In the genomic region with DNA sequence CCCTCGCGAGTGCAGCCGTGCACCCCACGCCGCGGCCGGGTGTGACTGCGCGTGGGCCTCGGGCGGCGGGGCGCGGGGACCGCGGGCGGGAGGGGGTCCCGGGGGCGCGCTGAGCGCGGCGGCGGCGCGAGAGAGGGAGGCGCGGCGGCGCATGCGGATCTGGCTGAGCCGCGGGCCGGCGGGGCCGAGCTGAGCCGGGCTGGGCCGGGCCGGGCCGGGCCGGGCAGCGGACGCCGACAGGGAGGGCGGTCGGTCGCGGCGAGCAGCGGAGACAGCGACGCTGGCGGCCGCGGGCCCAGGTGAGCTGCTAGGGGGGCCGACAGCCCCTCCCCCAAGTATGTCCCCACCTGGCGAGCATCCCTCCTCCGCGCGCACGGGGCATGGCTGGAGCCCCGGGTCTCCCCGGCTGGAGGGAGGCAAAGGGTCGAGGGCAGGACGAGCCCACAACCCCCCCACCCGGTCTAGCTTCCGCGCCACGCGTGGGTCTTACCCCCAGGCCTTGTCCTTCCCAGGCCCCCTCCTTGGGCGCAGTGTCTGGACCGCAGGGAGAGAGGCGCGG, we compare ENCODE assay signal across 9 cellular contexts. TPM values are rescaled to one million over a fixed set of nuclear protein-coding genes. Genes with fewer than 3 reads are reported as not detected.
DNase-seq lines count a peak whose midpoint lies in the region; ATAC-seq and TF ChIP-seq lines count a peak whose summit lies in the region.
"Had no signal": no experiment of that assay in that cellular context is flagged by ENCODE, and none has a peak within 500 bp of the region (broad histone marks: within the 10 kb centered on the region; RNA-seq: fewer than 3 reads in every experiment).

No MANE protein-coding gene starts in this region.

- H3K79me1 ChIP-seq in trophoblast cell (ENCODE audit: low read length): peaks cover 10% of the 10 kb centered on the region

- DNase-seq in BJ (ENCODE audit: low read depth): no peak
- DNase-seq in Peyer's patch: no peak
- DNase-seq in fibroblast of lung (ENCODE audit: low read depth in 2 of 2): no peak
- DNase-seq in trophoblast cell: peak in 1 of 2 donors; percentile 21
- DNase-seq in HK-2 (ENCODE audit: unreplicated experiment): no peak
- no peak for DNase-seq in activated CD4-positive, alpha-beta T cell treated with anti-CD3 and anti-CD28 coated beads, Interleukin-2, amount 50 U/mL, for 48 hours
- no peak for DNase-seq in thyroid gland
- DNase-seq: NCI-H345 had no signal

- H3K9me3 ChIP-seq in Peyer's patch: no peaks in the 10 kb centered on the region
- no peaks in the 10 kb centered on the region for H3K9me3 ChIP-seq in fibroblast of lung (ENCODE audit: control insufficient read depth, insufficient read depth, low read depth, low read length)
- peaks cover 12% of the 10 kb centered on the region for H3K9me3 ChIP-seq in trophoblast cell (ENCODE audit: insufficient read depth, low read depth, low read length)
- H3K9me3 ChIP-seq in thyroid gland: no peaks in the 10 kb centered on the region

- no peak overlapping the region for H2AFZ ChIP-seq in fibroblast of lung (ENCODE audit: low read length)
- no peak overlapping the region for H2AFZ ChIP-seq in trophoblast cell (ENCODE audit: insufficient read depth, low read length, poor library complexity)

- no peak overlapping the region for H2AK5ac ChIP-seq in trophoblast cell (ENCODE audit: low read length)

- no peaks in the 10 kb centered on the region for H3K27me3 ChIP-seq in BJ (ENCODE audit: control insufficient read depth, insufficient read depth, low read length)
- no peaks in the 10 kb centered on the region for H3K27me3 ChIP-seq in Peyer's patch
- H3K27me3 ChIP-seq in fibroblast of lung (ENCODE audit: control insufficient read depth, insufficient read depth, low read length): no peaks in the 10 kb centered on the region
- H3K27me3 ChIP-seq in trophoblast cell (ENCODE audit: insufficient read depth, low read length): peaks cover 16% of the 10 kb centered on the region
- H3K27me3 ChIP-seq in thyroid gland: no peaks in the 10 kb centered on the region

- no peak for ATAC-seq in GM21515 (IDR thresholded peaks at IDR 0.05; ENCODE audit: unreplicated experiment)

- intact Hi-C loops in thyroid gland (cut with DNase I): loop anchor here (10.0 kb wide), 2 partner anchors 58 to 128 kb away; no protein-coding TSS in a partner anchor

- H3K4ac ChIP-seq in trophoblast cell (ENCODE audit: low read depth, low read length): no peak overlapping the region

- no peaks in the 10 kb centered on the region for H3K36me3 ChIP-seq in BJ (ENCODE audit: control insufficient read depth, insufficient read depth, low read length)
- no peaks in the 10 kb centered on the region for H3K36me3 ChIP-seq in Peyer's patch
- H3K36me3 ChIP-seq in fibroblast of lung (ENCODE audit: control insufficient read depth, insufficient read depth, low read length): no peaks in the 10 kb centered on the region
- H3K36me3 ChIP-seq in trophoblast cell (ENCODE audit: control insufficient read depth in 1 of 2, insufficient read depth in 2 of 2, low read length in 2 of 2): no peaks in the 10 kb centered on the region
- no peaks in the 10 kb centered on the region for H3K36me3 ChIP-seq in thyroid gland

- H2BK12ac ChIP-seq in trophoblast cell (ENCODE audit: low read length): no peak overlapping the region

- no peak overlapping the region for H3K14ac ChIP-seq in trophoblast cell (ENCODE audit: low read length)

- TF ChIP-seq POLR2A in Peyer's patch (IDR thresholded peaks at IDR 0.05) (no peak), thyroid gland (IDR thresholded peaks at IDR 0.05) (no peak)

- peak overlapping the region; percentile 36 for H3K4me3 ChIP-seq in BJ (ENCODE audit: low read depth, low read length)
- peak overlapping the region; percentile 67 to 85 (median 74) for H3K4me3 ChIP-seq in Peyer's patch
- H3K4me3 ChIP-seq in fibroblast of lung (replicated peaks in 1 of 4; ENCODE audit: control extremely low read depth in 1 of 4, insufficient read depth in 1 of 4, low read depth in 3 of 4, low read length in 4 of 4): peak overlapping the region in 1 of 4 experiments; percentile 50
- H3K4me3 ChIP-seq in trophoblast cell (ENCODE audit: low read depth, low read length): peak overlapping the region; percentile 62
- peak overlapping the region in 1 of 3 donors; percentile 30 for H3K4me3 ChIP-seq in thyroid gland (replicated peaks in 1 of 3)

- H3K79me2 ChIP-seq in fibroblast of lung (ENCODE audit: control insufficient read depth, insufficient read depth, low read length): no peaks in the 10 kb centered on the region
- H3K79me2 ChIP-seq in trophoblast cell (ENCODE audit: control insufficient read depth, insufficient read depth, low read length, poor library complexity): no peaks in the 10 kb centered on the region

- no peaks in the 10 kb centered on the region for H4K20me1 ChIP-seq in fibroblast of lung (ENCODE audit: control insufficient read depth, extremely low read depth, insufficient read depth, low read length)

- H3K4me1 ChIP-seq in Peyer's patch: peaks cover 4 to 39% (median 14%) of the 10 kb centered on the region in 4 donors
- peaks cover 12% of the 10 kb centered on the region for H3K4me1 ChIP-seq in fibroblast of lung (ENCODE audit: control insufficient read depth, extremely low read depth, insufficient read depth, low read length)
- H3K4me1 ChIP-seq in trophoblast cell (ENCODE audit: control insufficient read depth in 1 of 2, insufficient read depth in 2 of 2, low read length in 2 of 2): peaks cover 11 to 16% of the 10 kb centered on the region in 2 experiments
- peaks cover 18 to 31% of the 10 kb centered on the region in 2 donors for H3K4me1 ChIP-seq in thyroid gland

- no peak overlapping the region for H3K23ac ChIP-seq in trophoblast cell (ENCODE audit: low read length)

- no peak overlapping the region for H3K18ac ChIP-seq in trophoblast cell (ENCODE audit: low read length)

- no peak overlapping the region for H2BK120ac ChIP-seq in trophoblast cell (ENCODE audit: insufficient read depth, low read length, poor library complexity)

- POLR2A ChIA-PET in BJ (lab: Charles Lee): no interaction called here

- TF ChIP-seq CTCF in BJ (IDR thresholded peaks at IDR 0.05; ENCODE audit: insufficient read depth, low read depth, low read length) (no peak), Peyer's patch (IDR thresholded peaks at IDR 0.05) (no peak), fibroblast of lung (conservative IDR thresholded peaks at IDR 0.05 in 1 of 2, IDR thresholded peaks at IDR 0.05 in 1 of 2; ENCODE audit: low read depth in 1 of 2, low read length in 2 of 2) (no peak), thyroid gland (IDR thresholded peaks at IDR 0.05) (no peak)

- H4K12ac ChIP-seq in trophoblast cell (ENCODE audit: low read depth, low read length): no peak overlapping the region

- H4K8ac ChIP-seq in trophoblast cell (ENCODE audit: low read depth, low read length): no peak overlapping the region

- no peak overlapping the region for H4K91ac ChIP-seq in trophoblast cell (ENCODE audit: low read depth, low read length)

- CTCF ChIA-PET in BJ (lab: Yijun Ruan, JAX): interaction anchor here (0.8 kb wide), 1 partner anchor 74 kb away, joined by 3 read pairs; no protein-coding TSS in a partner anchor

- no peak overlapping the region for H3K9ac ChIP-seq in fibroblast of lung (ENCODE audit: insufficient read depth, low read length)
- no peak overlapping the region for H3K9ac ChIP-seq in trophoblast cell (ENCODE audit: low read length)

- H3K4me2 ChIP-seq in fibroblast of lung (ENCODE audit: extremely low read depth, insufficient read depth, low read length) (peak overlapping the region; percentile 87), trophoblast cell (ENCODE audit: low read length) (peak overlapping the region; percentile 47)

- H3K27ac ChIP-seq in Peyer's patch (no peak overlapping the region), fibroblast of lung (ENCODE audit: insufficient read depth, low read length) (no peak overlapping the region), trophoblast cell (ENCODE audit: low read depth, low read length) (no peak overlapping the region), thyroid gland (no peak overlapping the region)

- WGBS in trophoblast cell (ENCODE audit: extremely low coverage, insufficient coverage, insufficient read length): no CpG with 5 or more reads among the region's 74 CpGs
- WGBS in thyroid gland, 2 donors: 20% methylated on average over 1 of the region's 74 CpGs; no CpG with 5 or more reads in 1 of the 2 donors

- no peak overlapping the region for H2BK5ac ChIP-seq in trophoblast cell (ENCODE audit: low read depth, low read length, poor library complexity)

RNA-seq across cellular contexts. Expression of gene SPTBN4, which starts 0.3 kb away (rescaled TPM):
- polyA plus RNA-seq in BJ (2011; rRNA removed) (0.29 and 0.93 TPM in 2 replicates), fibroblast of lung (1.3 and 2.0 TPM in 2 replicates)
- polyA minus RNA-seq in BJ (2011; rRNA and poly(A)+ RNA removed): 0.10 and 0.43 TPM in 2 replicates
- total RNA-seq in Peyer's patch (1 to 10 TPM in 2 of 4 donors, under 1 TPM in 2; 0.18 to 6.6 (median 2.0) TPM), fibroblast of lung (3.9 and 6.6 TPM in 2 replicates), thyroid gland (1 to 10 TPM in 2 of 4 donors, under 1 TPM in 2; 0.67 to 2.7 (median 1.0) TPM)
- polyA plus RNA-seq in fibroblast of lung (2012): 1.7 and 3.7 TPM in 2 replicates
- 0.08 and 0.89 TPM in 2 replicates for polyA minus RNA-seq in fibroblast of lung (ENCODE audit: low replicate concordance)
- polyA plus RNA-seq in trophoblast cell (2013): 0.30 and 0.33 TPM in 2 replicates

RNA-seq across cellular contexts. Expression of gene BLVRB, which starts 1.5 kb away (rescaled TPM):
- polyA plus RNA-seq in BJ (2011; rRNA removed) (41.5 and 71.4 TPM in 2 replicates), fibroblast of lung (40.0 and 50.8 TPM in 2 replicates)
- polyA minus RNA-seq in BJ (2011; rRNA and poly(A)+ RNA removed): 16.2 and 26.7 TPM in 2 replicates
- total RNA-seq in Peyer's patch (100 to 1,000 TPM; 148 to 277 (median 218) TPM), fibroblast of lung (105 and 145 TPM in 2 replicates), thyroid gland (100 to 1,000 TPM; 111 to 238 (median 205) TPM)
- 75.5 and 101 TPM in 2 replicates for polyA plus RNA-seq in fibroblast of lung (2012)
- polyA minus RNA-seq in fibroblast of lung (ENCODE audit: low replicate concordance): 127 and 144 TPM in 2 replicates
- 69.2 and 70.1 TPM in 2 replicates for polyA plus RNA-seq in trophoblast cell (2013)

RNA-seq across cellular contexts. Expression of gene SERTAD3, which starts 23.0 kb away (rescaled TPM):
- polyA plus RNA-seq in BJ (2011; rRNA removed) (20.1 and 22.3 TPM in 2 replicates), fibroblast of lung (15.1 and 24.8 TPM in 2 replicates)
- polyA minus RNA-seq in BJ (2011; rRNA and poly(A)+ RNA removed): 29.3 and 42.9 TPM in 2 replicates
- total RNA-seq in Peyer's patch (10 to 100 TPM in 3 of 4 donors, 1 to 10 TPM in 1; 9.1 to 22.4 (median 15.2) TPM), fibroblast of lung (22.3 and 23.6 TPM in 2 replicates), thyroid gland (10 to 100 TPM; 15.6 to 25.2 (median 20.4) TPM)
- 16.5 and 21.9 TPM in 2 replicates for polyA plus RNA-seq in fibroblast of lung (2012)
- 15.4 and 44.3 TPM in 2 replicates for polyA minus RNA-seq in fibroblast of lung (ENCODE audit: low replicate concordance)
- 30.6 and 31.9 TPM in 2 replicates for polyA plus RNA-seq in trophoblast cell (2013)

RNA-seq across cellular contexts. Expression of gene SERTAD1, which starts 41.3 kb away (rescaled TPM):
- polyA plus RNA-seq in BJ (2011; rRNA removed) (14.5 and 21.9 TPM in 2 replicates), fibroblast of lung (7.2 and 12.7 TPM in 2 replicates)
- 3.5 and 4.2 TPM in 2 replicates for polyA minus RNA-seq in BJ (2011; rRNA and poly(A)+ RNA removed)
- total RNA-seq in Peyer's patch (10 to 100 TPM in 2 of 4 donors, 1 to 10 TPM in 2; 4.1 to 18.2 (median 11.6) TPM), fibroblast of lung (19.2 and 27.2 TPM in 2 replicates), thyroid gland (10 to 100 TPM; 12.6 to 19.9 (median 15.1) TPM)
- 10.2 and 18.3 TPM in 2 replicates for polyA plus RNA-seq in fibroblast of lung (2012)
- polyA minus RNA-seq in fibroblast of lung (ENCODE audit: low replicate concordance): 3.7 and 7.2 TPM in 2 replicates
- 9.6 and 10.1 TPM in 2 replicates for polyA plus RNA-seq in trophoblast cell (2013)

RNA-seq across cellular contexts. Expression of gene PRX, which starts 53.9 kb away (rescaled TPM):
- polyA plus RNA-seq in BJ (2011; rRNA removed) (1.9 and 2.4 TPM in 2 replicates), fibroblast of lung (0.84 and 0.91 TPM in 2 replicates)
- 1.0 and 1.3 TPM in 2 replicates for polyA minus RNA-seq in BJ (2011; rRNA and poly(A)+ RNA removed)
- total RNA-seq in Peyer's patch (1 to 10 TPM; 1.4 to 7.4 (median 3.0) TPM), fibroblast of lung (3.1 and 3.6 TPM in 2 replicates), thyroid gland (10 to 100 TPM in 2 of 4 donors, 1 to 10 TPM in 2; 7.3 to 27.5 (median 10.3) TPM)
- 1.5 and 1.9 TPM in 2 replicates for polyA plus RNA-seq in fibroblast of lung (2012)
- 0.94 and 2.0 TPM in 2 replicates for polyA minus RNA-seq in fibroblast of lung (ENCODE audit: low replicate concordance)
- 1.9 and 2.0 TPM in 2 replicates for polyA plus RNA-seq in trophoblast cell (2013)
